In genomic region chr10:670990-671389, GRCh38 we compare ENCODE assay signal across 1 cellular context.
TF ChIP-seq lines count a peak whose summit lies in the region.

No MANE protein-coding gene starts in this region.

TF ChIP-seq in WTC11, 78 proteins besides CTCF, POLR2A, EP300 and RAD21 (continued from another document):
- no peak for TF ChIP-seq ARID4B (CRISPR knock-in tag; IDR thresholded peaks at IDR 0.05; ENCODE audit: borderline replicate concordance)
- no peak for TF ChIP-seq JUN (CRISPR knock-in tag; IDR thresholded peaks at IDR 0.05)
- TF ChIP-seq FOXJ3 (CRISPR knock-in tag; IDR thresholded peaks at IDR 0.05; ENCODE audit: borderline replicate concordance): no peak
- TF ChIP-seq NFATC4 (CRISPR knock-in tag; IDR thresholded peaks at IDR 0.05): no peak
- TF ChIP-seq ZNF121 (CRISPR knock-in tag; IDR thresholded peaks at IDR 0.05): no peak
- no peak for TF ChIP-seq ZNF219 (CRISPR knock-in tag; IDR thresholded peaks at IDR 0.05; ENCODE audit: borderline replicate concordance)
- TF ChIP-seq, protein P1, sequence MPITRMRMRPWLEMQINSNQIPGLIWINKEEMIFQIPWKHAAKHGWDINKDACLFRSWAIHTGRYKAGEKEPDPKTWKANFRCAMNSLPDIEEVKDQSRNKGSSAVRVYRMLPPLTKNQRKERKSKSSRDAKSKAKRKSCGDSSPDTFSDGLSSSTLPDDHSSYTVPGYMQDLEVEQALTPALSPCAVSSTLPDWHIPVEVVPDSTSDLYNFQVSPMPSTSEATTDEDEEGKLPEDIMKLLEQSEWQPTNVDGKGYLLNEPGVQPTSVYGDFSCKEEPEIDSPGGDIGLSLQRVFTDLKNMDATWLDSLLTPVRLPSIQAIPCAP (CRISPR knock-in tag; IDR thresholded peaks at IDR 0.05): no peak
- no peak for TF ChIP-seq MXD4 (CRISPR knock-in tag; IDR thresholded peaks at IDR 0.05; ENCODE audit: borderline replicate concordance)
